Comparison of ENCODE assay signal across 14 cellular contexts in the genomic region with DNA sequence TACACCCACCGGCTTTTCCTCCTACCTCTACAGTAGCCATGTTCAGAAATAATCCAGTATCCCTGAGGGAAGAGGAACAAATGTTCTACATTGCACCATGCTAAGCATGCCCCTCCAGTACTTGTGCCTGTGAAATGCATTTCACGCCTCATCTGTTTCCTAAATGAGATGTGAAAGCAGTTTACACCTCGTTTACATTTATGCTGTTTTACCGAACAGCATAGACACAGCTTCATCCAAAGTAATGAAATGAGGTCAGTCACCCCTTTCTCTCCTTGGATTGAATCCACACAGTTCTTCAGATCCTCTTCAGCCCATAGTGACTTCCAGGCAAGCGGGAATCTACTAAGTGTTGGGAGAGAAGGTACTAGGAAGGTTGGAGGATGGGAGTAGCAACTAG.
"Had no signal": no experiment of that assay in that cellular context is flagged by ENCODE, and none has a peak within 500 bp of the region (broad histone marks: within the 10 kb centered on the region; RNA-seq: fewer than 3 reads in every experiment).

No MANE protein-coding gene starts in this region.

- DNase-seq: activated T-cell treated with anti-CD3 and anti-CD28 coated beads, Interleukin-2, amount 50 U/mL, for 1 hour; caudate nucleus; effector CD4-positive, alpha-beta T cell; foreskin melanocyte; heart left ventricle; mammary epithelial cell; natural killer cell; right cardiac atrium had no signal

- H3K4me1 Mint-ChIP-seq: activated naive CD4-positive, alpha-beta T cell treated with anti-CD3 and anti-CD28 coated beads, Interleukin-2, amount 50 U/mL, for 24 hours; natural killer cell had no signal

- H3K27me3 ChIP-seq: heart left ventricle had no signal

- H3K27ac Mint-ChIP-seq: activated naive CD4-positive, alpha-beta T cell treated with anti-CD3 and anti-CD28 coated beads, Interleukin-2, amount 50 U/mL, for 24 hours; natural killer cell; type B pancreatic cell; WTC11 had no signal

- H3K27me3 Mint-ChIP-seq: activated naive CD4-positive, alpha-beta T cell treated with anti-CD3 and anti-CD28 coated beads, Interleukin-2, amount 50 U/mL, for 24 hours; type B pancreatic cell had no signal

- H3K4me3 ChIP-seq: coronary artery, heart left ventricle, smooth muscle cell had no signal

- H3K4me2 ChIP-seq: smooth muscle cell had no signal

- H3K36me3 Mint-ChIP-seq: activated naive CD4-positive, alpha-beta T cell treated with anti-CD3 and anti-CD28 coated beads, Interleukin-2, amount 50 U/mL, for 24 hours; natural killer cell had no signal

- H3K27ac ChIP-seq: coronary artery, heart left ventricle had no signal

- H3K4me3 Mint-ChIP-seq: activated naive CD4-positive, alpha-beta T cell treated with anti-CD3 and anti-CD28 coated beads, Interleukin-2, amount 50 U/mL, for 24 hours; natural killer cell; type B pancreatic cell; WTC11 had no signal

- ATAC-seq: heart left ventricle, left lobe of liver, natural killer cell, right cardiac atrium, WTC11 had no signal

- H3K4me1 ChIP-seq: heart left ventricle had no signal

- H3K36me3 ChIP-seq: heart left ventricle had no signal
